In the genomic region with DNA sequence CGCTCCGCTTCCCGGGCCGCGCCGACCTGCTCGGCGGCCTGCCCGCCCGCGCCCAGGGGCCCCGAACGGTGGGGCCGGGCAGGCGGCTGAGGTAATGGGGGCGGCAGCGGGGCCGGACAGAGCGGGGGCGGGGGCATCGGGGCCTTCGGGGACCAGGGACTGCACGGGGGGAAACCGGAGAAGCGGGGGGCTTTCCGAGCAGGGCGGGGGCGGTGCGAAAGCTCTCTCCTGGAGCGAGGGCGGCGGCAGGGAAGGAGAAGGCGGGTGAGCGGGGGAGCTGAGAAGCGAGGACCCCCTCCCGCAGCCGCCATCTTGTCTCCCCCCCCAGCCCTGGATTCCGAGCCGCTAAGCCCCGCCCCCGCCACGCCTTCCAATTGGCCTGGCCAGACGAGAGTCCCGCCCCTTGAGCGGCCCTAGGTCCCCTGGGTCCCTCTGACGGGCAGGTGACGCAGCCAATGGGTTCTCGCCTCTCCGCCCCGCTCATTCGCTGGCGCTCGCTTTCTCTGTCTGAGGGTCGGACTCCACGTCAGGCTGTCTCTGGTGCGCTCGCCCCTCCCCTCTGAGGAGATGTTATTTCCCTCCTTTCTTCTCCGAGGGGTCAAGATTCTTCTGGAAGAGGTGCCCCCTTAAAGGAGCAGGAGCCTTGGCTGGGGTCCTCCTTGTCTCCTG, we compare ENCODE assay signal across 8 cellular contexts. TPM values are rescaled to one million over a fixed set of nuclear protein-coding genes. Genes with fewer than 3 reads are reported as not detected.
DNase-seq lines count a peak whose midpoint lies in the region; ATAC-seq and TF ChIP-seq lines count a peak whose summit lies in the region.

No MANE protein-coding gene starts in this region.

- intact Hi-C loops in dorsolateral prefrontal cortex (cut with DNase I) (loop anchor here (1.0 to 5.0 kb wide), 4 partner anchors 74 to 170 kb away; a partner anchor contains a TSS), right lobe of liver (cut with DNase I) (no loop called here)

- no peaks in the 10 kb centered on the region for H3K27me3 Mint-ChIP-seq in CD4-positive, CD25-positive, alpha-beta regulatory T cell

- peak overlapping the region; percentile 83 for H3K27ac ChIP-seq in CD4-positive, CD25-positive, alpha-beta regulatory T cell (ENCODE audit: insufficient read depth, low read length, poor library complexity, severe bottlenecking)
- peak overlapping the region; percentile 71 to 98 (median 95) for H3K27ac ChIP-seq in dorsolateral prefrontal cortex
- H3K27ac ChIP-seq in right lobe of liver = peak overlapping the region; percentile 91 to 94 (median 92)

- H3K4me1 Mint-ChIP-seq in CD4-positive, CD25-positive, alpha-beta regulatory T cell = peaks cover 24 to 62% (median 33%) of the 10 kb centered on the region in 4 donors

- no peaks in the 10 kb centered on the region for H3K9me3 Mint-ChIP-seq in CD4-positive, CD25-positive, alpha-beta regulatory T cell

- H3K36me3 ChIP-seq in CD4-positive, CD25-positive, alpha-beta regulatory T cell (ENCODE audit: control insufficient read depth, insufficient read depth, low read length) = peaks cover 15% of the 10 kb centered on the region
- H3K36me3 ChIP-seq in right lobe of liver = peaks cover 0 to 15% (median 5%) of the 10 kb centered on the region in 4 donors

- peak overlapping the region; percentile 91 to 98 (median 94) for H3K4me3 Mint-ChIP-seq in CD4-positive, CD25-positive, alpha-beta regulatory T cell

- no peaks in the 10 kb centered on the region for H3K27me3 ChIP-seq in CD4-positive, CD25-positive, alpha-beta regulatory T cell (ENCODE audit: control insufficient read depth, insufficient read depth, low read length)
- H3K27me3 ChIP-seq in dorsolateral prefrontal cortex (no peaks in the 10 kb centered on the region), right lobe of liver (no peaks in the 10 kb centered on the region)

- peaks cover 31% of the 10 kb centered on the region for H3K4me1 ChIP-seq in CD4-positive, CD25-positive, alpha-beta regulatory T cell (ENCODE audit: control insufficient read depth, insufficient read depth, low read length, poor library complexity, severe bottlenecking)
- H3K4me1 ChIP-seq in right lobe of liver = peaks cover 0 to 6% (median 0%) of the 10 kb centered on the region in 4 donors

- WGBS in right lobe of liver (ENCODE audit: insufficient coverage, low coverage, low lambda C conversion rate, missing lambda C conversion rate) = 0% methylated on average over 4 of the region's 58 CpGs

- peak; percentile 98 to 100 (median 98) for DNase-seq in CD4-positive, CD25-positive, alpha-beta regulatory T cell
- peak; percentile 96 for DNase-seq in NCI-H774 (lab: John Stamatoyannopoulos, UW)
- peak; percentile 100 for DNase-seq in activated CD4-positive, alpha-beta T cell treated with anti-CD3 and anti-CD28 coated beads, Interleukin-2, amount 50 U/mL, for 48 hours
- peak; percentile 99 to 100 (median 99) for DNase-seq in dorsolateral prefrontal cortex
- DNase-seq in right lobe of liver = peak; percentile 100
- peak; percentile 100 for DNase-seq in stimulated activated CD4-positive, alpha-beta T cell treated with anti-CD3 and anti-CD28 coated beads, Interleukin-4, amount 100 ng/mL, for 24 hours

- TF ChIP-seq CTCF in dorsolateral prefrontal cortex (IDR thresholded peaks at IDR 0.05 in 54 of 56, conservative IDR thresholded peaks at IDR 0.05 in 2 of 56; ENCODE audit: low read depth in 1 of 56, partially characterized antibody in 56 of 56) = peak in 3 of 56 donors; percentile 10 to 14 (median 14)
- TF ChIP-seq CTCF in right lobe of liver (IDR thresholded peaks at IDR 0.05) = no peak

- ATAC-seq in CD4-positive, CD25-positive, alpha-beta regulatory T cell (ENCODE audit: low read depth in 2 of 2) = peak; percentile 91 to 92
- peak; percentile 93 for ATAC-seq in GM19438 (IDR thresholded peaks at IDR 0.05; ENCODE audit: low read depth, unreplicated experiment)
- ATAC-seq in HG03571 (IDR thresholded peaks at IDR 0.05; ENCODE audit: unreplicated experiment) = peak; percentile 88
- ATAC-seq in right lobe of liver = peak; percentile 93 to 95 (median 94)

- peak; percentile 64 for TF ChIP-seq POLR2A in right lobe of liver (IDR thresholded peaks at IDR 0.05)

- peak overlapping the region; percentile 82 to 95 (median 82) for H3K27ac Mint-ChIP-seq in CD4-positive, CD25-positive, alpha-beta regulatory T cell

- H3K4me3 ChIP-seq in CD4-positive, CD25-positive, alpha-beta regulatory T cell (ENCODE audit: low read depth, low read length) = peak overlapping the region; percentile 80
- H3K4me3 ChIP-seq in dorsolateral prefrontal cortex (peak overlapping the region; percentile 45 to 81 (median 69)), right lobe of liver (peak overlapping the region; percentile 52 to 63 (median 61))

- peaks cover 21% of the 10 kb centered on the region for H3K36me3 Mint-ChIP-seq in CD4-positive, CD25-positive, alpha-beta regulatory T cell

- H3K9me3 ChIP-seq in CD4-positive, CD25-positive, alpha-beta regulatory T cell (ENCODE audit: control insufficient read depth in 2 of 2, low read length in 2 of 2) = no peaks in the 10 kb centered on the region
- no peaks in the 10 kb centered on the region for H3K9me3 ChIP-seq in right lobe of liver

RNA-seq across cellular contexts. Expression of a gene that starts 0.5 kb away (rescaled TPM):
- 37.7 TPM for total RNA-seq in CD4-positive, CD25-positive, alpha-beta regulatory T cell
- 1 to 10 TPM; 3.2 to 5.3 (median 4.0) TPM for polyA plus RNA-seq in CD4-positive, CD25-positive, alpha-beta regulatory T cell
- total RNA-seq in dorsolateral prefrontal cortex = 10 to 100 TPM; 36.1 to 90.5 (median 56.1) TPM
- total RNA-seq in right lobe of liver = 10 to 100 TPM; 14.2 to 20.8 (median 18.6) TPM

Comparison
In these comparisons a context has a peak if more than half of its experiments do, and no peak if none do; other contexts are left out.
1. Peak in every context shown above with its lines: DNase-seq, ATAC-seq, H3K4me3 ChIP-seq and H3K27ac ChIP-seq.
2. intact Hi-C loops: an anchor here in dorsolateral prefrontal cortex (1.0 to 5.0 kb wide); none called in right lobe of liver.